In genomic region chr18:70086085-70086484, GRCh38 we compare ENCODE assay signal across 14 cellular contexts.
DNase-seq lines count a peak whose midpoint lies in the region; ATAC-seq, FAIRE-seq and TF ChIP-seq lines count a peak whose summit lies in the region.
"Had no signal": no experiment of that assay in that cellular context is flagged by ENCODE, and none has a peak within 500 bp of the region (broad histone marks: within the 10 kb centered on the region; RNA-seq: fewer than 3 reads in every experiment).

No MANE protein-coding gene starts in this region.

- H3K9ac ChIP-seq in endocrine pancreas (ENCODE audit: control insufficient read depth, insufficient read depth, low read length), result no peak overlapping the region

- H3K4me3 ChIP-seq in endocrine pancreas (ENCODE audit: control insufficient read depth, insufficient read depth, low read length), result peak overlapping the region; percentile 40
- H3K4me3 ChIP-seq: HAP-1 had no signal

- peak; percentile 6 for ATAC-seq in GM19035 (IDR thresholded peaks at IDR 0.05; ENCODE audit: unreplicated experiment)

- no peaks in the 10 kb centered on the region for H3K9me3 ChIP-seq in endocrine pancreas (ENCODE audit: control insufficient read depth, low read length)
- H3K9me3 ChIP-seq: HAP-1 had no signal

- DNase-seq in GM12892 (ENCODE audit: insufficient read length), result no peak
- DNase-seq in pons (ENCODE audit: low spot score), result peak; percentile 23
- no peak for DNase-seq in NCI-H2107 treated with DMSO at 0.1 percent for 48 hours (lab: John Stamatoyannopoulos, UW; ENCODE audit: unreplicated experiment)
- DNase-seq in NCI-H524 (lab: John Stamatoyannopoulos, UW), result no peak
- DNase-seq: C1 segment of cervical spinal cord, Calu3, COR-L47, GF-D8, GOT3, HFFc6 had no signal

- H3K27me3 ChIP-seq in endocrine pancreas (ENCODE audit: control insufficient read depth, insufficient read depth, low read length), result no peaks in the 10 kb centered on the region

- H3K36me3 ChIP-seq in endocrine pancreas (ENCODE audit: control insufficient read depth, insufficient read depth, low read length), result no peaks in the 10 kb centered on the region
- H3K36me3 ChIP-seq: HAP-1 had no signal

- no peak for TF ChIP-seq POLR2A in GM12892 (IDR thresholded peaks at IDR 0.05; ENCODE audit: low read depth, low read length)

- H3K4me1 ChIP-seq in endocrine pancreas (ENCODE audit: control insufficient read depth, insufficient read depth, low read length), result no peaks in the 10 kb centered on the region
- H3K4me1 ChIP-seq: HAP-1 had no signal

- peak; percentile 46 for FAIRE-seq in GM12892 (lab: Jason Lieb, UNC)
- FAIRE-seq: H54 had no signal
